ENCODE assay signal across 12 cellular contexts in genomic region chr4:184976348-184976747, GRCh38. TPM values are rescaled to one million over a fixed set of nuclear protein-coding genes. Genes with fewer than 3 reads are reported as not detected.
"Had no signal": no experiment of that assay in that cellular context is flagged by ENCODE, and none has a peak within 500 bp of the region (broad histone marks: within the 10 kb centered on the region; RNA-seq: fewer than 3 reads in every experiment).

No MANE protein-coding gene starts in this region.

RNA-seq across cellular contexts. Expression of gene HELT, which starts 41.9 kb away (rescaled TPM):
- total RNA-seq: stomach, subcutaneous adipose tissue, temporal lobe, testis, thoracic aorta, thyroid gland, tibial nerve, transverse colon, ureter, urinary bladder, uterus, vagina had no signal
- polyA plus RNA-seq: stomach, urinary bladder had no signal
